ENCODE assay signal across 8 cellular contexts in the genomic region with DNA sequence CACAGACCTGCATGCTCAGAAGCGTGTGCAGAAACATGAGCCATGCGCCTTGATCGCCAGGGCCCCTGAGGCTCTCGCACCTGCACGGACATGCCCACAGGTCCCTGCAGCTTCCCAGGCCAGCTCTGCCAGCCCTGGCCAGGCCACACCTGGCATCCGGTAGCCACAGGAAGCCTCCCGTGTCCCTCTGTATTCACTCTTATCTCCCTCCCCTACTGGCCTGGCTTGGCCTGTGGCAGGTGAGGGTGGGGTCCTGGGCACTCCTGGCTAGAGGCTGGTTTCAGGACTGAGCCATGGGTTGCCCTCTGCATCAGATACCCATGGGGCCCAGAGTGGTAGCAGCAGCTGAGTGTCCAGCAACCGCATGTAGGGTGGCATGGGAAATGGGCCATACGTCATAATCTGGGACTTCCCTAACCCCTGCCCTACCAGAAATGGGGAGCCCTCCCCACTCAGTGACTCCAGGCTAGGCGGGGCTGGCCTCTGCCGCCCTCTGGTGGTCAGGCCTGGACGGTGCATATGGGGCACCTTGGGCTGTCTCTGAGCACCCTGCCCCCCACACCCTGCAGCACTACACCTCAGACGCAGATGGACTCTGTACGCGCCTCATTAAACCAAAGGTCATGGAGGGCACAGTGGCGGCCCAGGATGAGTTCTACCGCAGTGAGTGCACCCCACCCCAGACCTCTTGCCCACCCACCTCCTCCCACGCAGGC. TPM values are rescaled to one million over a fixed set of nuclear protein-coding genes. Genes with fewer than 3 reads are reported as not detected.
DNase-seq lines count a peak whose midpoint lies in the region; ATAC-seq and TF ChIP-seq lines count a peak whose summit lies in the region.

No MANE protein-coding gene starts in this region.

- TF ChIP-seq RAD21 in liver (IDR thresholded peaks at IDR 0.05): peak; percentile 97 to 99

- no peaks in the 10 kb centered on the region for H3K9me3 Mint-ChIP-seq in activated CD4-positive, alpha-beta T cell treated with anti-CD3 and anti-CD28 coated beads, Interleukin-2, amount 10 ng/mL, durations not matched to agents 24 days and 14 days

- H3K36me3 Mint-ChIP-seq in activated CD4-positive, alpha-beta T cell treated with anti-CD3 and anti-CD28 coated beads, Interleukin-2, amount 10 ng/mL, durations not matched to agents 24 days and 14 days (ENCODE audit: low read depth): peaks cover 59% of the 10 kb centered on the region

- H3K27me3 Mint-ChIP-seq in activated CD4-positive, alpha-beta T cell treated with anti-CD3 and anti-CD28 coated beads, Interleukin-2, amount 10 ng/mL, durations not matched to agents 24 days and 14 days: no peaks in the 10 kb centered on the region

- H3K27me3 ChIP-seq in colonic mucosa: no peaks in the 10 kb centered on the region
- H3K27me3 ChIP-seq in liver (ENCODE audit: control insufficient read depth in 4 of 4, insufficient read depth in 4 of 4, low read length in 3 of 4): no peaks in the 10 kb centered on the region

- peak; percentile 98 for TF ChIP-seq CTCF in GM12874 (IDR thresholded peaks at IDR 0.05; ENCODE audit: insufficient read depth, low read depth, low read length)
- peak; percentile 98 for TF ChIP-seq CTCF in colonic mucosa (IDR thresholded peaks at IDR 0.05)
- peak; percentile 98 for TF ChIP-seq CTCF in liver (IDR thresholded peaks at IDR 0.05; ENCODE audit: low read depth, low read length, missing input control)

- DNase-seq in NCI-H2227 (lab: John Stamatoyannopoulos, UW; ENCODE audit: unreplicated experiment): peak; percentile 51
- DNase-seq in activated CD4-positive, alpha-beta T cell treated with anti-CD3 and anti-CD28 coated beads, Interleukin-2, amount 10 ng/mL, durations not matched to agents 24 days and 14 days: peak; percentile 96
- peak; percentile 89 for DNase-seq in colonic mucosa
- DNase-seq in stimulated activated CD8-positive, alpha-beta memory T cell treated with anti-CD3 and anti-CD28 coated beads, Interleukin-15, amount 100 ng/mL, for 1 hour (ENCODE audit: low read depth): peak; percentile 69

- intact Hi-C loops in activated CD4-positive, alpha-beta T cell treated with anti-CD3 and anti-CD28 coated beads, Interleukin-2, amount 10 ng/mL, durations not matched to agents 24 days and 14 days (cut with micrococcal nuclease): loop anchor here (1.0 kb wide), 3 partner anchors 12 to 29 kb away; no protein-coding TSS in a partner anchor
- intact Hi-C loops in colonic mucosa (cut with DNase I): loop anchor here (1.0 kb wide), 1 partner anchor 29 kb away; no protein-coding TSS in a partner anchor

- H3K4me1 ChIP-seq in colonic mucosa (peaks cover 5% of the 10 kb centered on the region), liver (ENCODE audit: control insufficient read depth in 4 of 4, insufficient read depth in 4 of 4, low read length in 3 of 4) (peaks cover 23 to 56% (median 48%) of the 10 kb centered on the region in 4 donors)

- H3K27ac Mint-ChIP-seq in activated CD4-positive, alpha-beta T cell treated with anti-CD3 and anti-CD28 coated beads, Interleukin-2, amount 10 ng/mL, durations not matched to agents 24 days and 14 days: peak overlapping the region; percentile 89

- H3K9me3 ChIP-seq in colonic mucosa (no peaks in the 10 kb centered on the region), liver (ENCODE audit: control insufficient read depth in 4 of 4, low read length in 3 of 4) (no peaks in the 10 kb centered on the region)

- ATAC-seq in HG02623 (IDR thresholded peaks at IDR 0.05; ENCODE audit: unreplicated experiment): peak; percentile 69
- ATAC-seq in HG03139 (IDR thresholded peaks at IDR 0.05; ENCODE audit: unreplicated experiment): no peak

- H3K4me1 Mint-ChIP-seq in activated CD4-positive, alpha-beta T cell treated with anti-CD3 and anti-CD28 coated beads, Interleukin-2, amount 10 ng/mL, durations not matched to agents 24 days and 14 days: peaks cover 37% of the 10 kb centered on the region

- H3K4me3 ChIP-seq in colonic mucosa (no peak overlapping the region), liver (ENCODE audit: low read depth in 1 of 3, low read length in 3 of 3) (no peak overlapping the region)

- H3K36me3 ChIP-seq in colonic mucosa: peaks cover 25% of the 10 kb centered on the region
- peaks cover 8 to 39% (median 27%) of the 10 kb centered on the region in 4 donors for H3K36me3 ChIP-seq in liver (ENCODE audit: control insufficient read depth in 4 of 4, insufficient read depth in 3 of 4, low read depth in 1 of 4, low read length in 3 of 4)

- 25% methylated on average over 18 of the region's 18 CpGs for WGBS in liver

- peak overlapping the region; percentile 56 for H3K27ac ChIP-seq in colonic mucosa
- peak overlapping the region; percentile 76 to 77 for H3K27ac ChIP-seq in liver (ENCODE audit: low read depth in 1 of 2, low read length in 2 of 2)

- peak overlapping the region; percentile 43 to 48 for H3K9ac ChIP-seq in colonic mucosa (ENCODE audit: low read depth in 2 of 2, low read length in 2 of 2)
- H3K9ac ChIP-seq in liver (ENCODE audit: low read depth in 1 of 2, low read length in 2 of 2): peak overlapping the region in 1 of 2 donors; percentile 10

- peak overlapping the region; percentile 58 for H3K4me3 Mint-ChIP-seq in activated CD4-positive, alpha-beta T cell treated with anti-CD3 and anti-CD28 coated beads, Interleukin-2, amount 10 ng/mL, durations not matched to agents 24 days and 14 days

TF ChIP-seq in liver, 16 proteins besides CTCF, POLR2A, EP300 and RAD21 (continues in another document):
- TF ChIP-seq, protein P1, sequence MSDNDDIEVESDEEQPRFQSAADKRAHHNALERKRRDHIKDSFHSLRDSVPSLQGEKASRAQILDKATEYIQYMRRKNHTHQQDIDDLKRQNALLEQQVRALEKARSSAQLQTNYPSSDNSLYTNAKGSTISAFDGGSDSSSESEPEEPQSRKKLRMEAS (IDR thresholded peaks at IDR 0.05): peak; percentile 7
- TF ChIP-seq GABPA (IDR thresholded peaks at IDR 0.05 in 1 of 2, conservative IDR thresholded peaks at IDR 0.05 in 1 of 2): no peak
- TF ChIP-seq, protein P2, sequence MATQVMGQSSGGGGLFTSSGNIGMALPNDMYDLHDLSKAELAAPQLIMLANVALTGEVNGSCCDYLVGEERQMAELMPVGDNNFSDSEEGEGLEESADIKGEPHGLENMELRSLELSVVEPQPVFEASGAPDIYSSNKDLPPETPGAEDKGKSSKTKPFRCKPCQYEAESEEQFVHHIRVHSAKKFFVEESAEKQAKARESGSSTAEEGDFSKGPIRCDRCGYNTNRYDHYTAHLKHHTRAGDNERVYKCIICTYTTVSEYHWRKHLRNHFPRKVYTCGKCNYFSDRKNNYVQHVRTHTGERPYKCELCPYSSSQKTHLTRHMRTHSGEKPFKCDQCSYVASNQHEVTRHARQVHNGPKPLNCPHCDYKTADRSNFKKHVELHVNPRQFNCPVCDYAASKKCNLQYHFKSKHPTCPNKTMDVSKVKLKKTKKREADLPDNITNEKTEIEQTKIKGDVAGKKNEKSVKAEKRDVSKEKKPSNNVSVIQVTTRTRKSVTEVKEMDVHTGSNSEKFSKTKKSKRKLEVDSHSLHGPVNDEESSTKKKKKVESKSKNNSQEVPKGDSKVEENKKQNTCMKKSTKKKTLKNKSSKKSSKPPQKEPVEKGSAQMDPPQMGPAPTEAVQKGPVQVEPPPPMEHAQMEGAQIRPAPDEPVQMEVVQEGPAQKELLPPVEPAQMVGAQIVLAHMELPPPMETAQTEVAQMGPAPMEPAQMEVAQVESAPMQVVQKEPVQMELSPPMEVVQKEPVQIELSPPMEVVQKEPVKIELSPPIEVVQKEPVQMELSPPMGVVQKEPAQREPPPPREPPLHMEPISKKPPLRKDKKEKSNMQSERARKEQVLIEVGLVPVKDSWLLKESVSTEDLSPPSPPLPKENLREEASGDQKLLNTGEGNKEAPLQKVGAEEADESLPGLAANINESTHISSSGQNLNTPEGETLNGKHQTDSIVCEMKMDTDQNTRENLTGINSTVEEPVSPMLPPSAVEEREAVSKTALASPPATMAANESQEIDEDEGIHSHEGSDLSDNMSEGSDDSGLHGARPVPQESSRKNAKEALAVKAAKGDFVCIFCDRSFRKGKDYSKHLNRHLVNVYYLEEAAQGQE (IDR thresholded peaks at IDR 0.05): no peak
- TF ChIP-seq RXRA (IDR thresholded peaks at IDR 0.05): peak; percentile 61 to 77
- TF ChIP-seq, protein P3, sequence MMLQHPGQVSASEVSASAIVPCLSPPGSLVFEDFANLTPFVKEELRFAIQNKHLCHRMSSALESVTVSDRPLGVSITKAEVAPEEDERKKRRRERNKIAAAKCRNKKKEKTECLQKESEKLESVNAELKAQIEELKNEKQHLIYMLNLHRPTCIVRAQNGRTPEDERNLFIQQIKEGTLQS (IDR thresholded peaks at IDR 0.05): no peak
- no peak for TF ChIP-seq TAF1 (conservative IDR thresholded peaks at IDR 0.05)
- no peak for TF ChIP-seq FOXA2 (IDR thresholded peaks at IDR 0.05)
- peak; percentile 19 to 63 for TF ChIP-seq HNF4A (conservative IDR thresholded peaks at IDR 0.05)
- no peak for TF ChIP-seq EGR1 (IDR thresholded peaks at IDR 0.05; ENCODE audit: low read depth in 2 of 2)
- TF ChIP-seq HNF4G (IDR thresholded peaks at IDR 0.05): no peak
- TF ChIP-seq SP1 (IDR thresholded peaks at IDR 0.05): peak; percentile 43

RNA-seq across cellular contexts. Expression of a gene that starts 12.6 kb away (rescaled TPM):
- 0.33 and 0.36 TPM in 2 replicates for total RNA-seq in activated CD4-positive, alpha-beta T cell treated with anti-CD3 and anti-CD28 coated beads, Interleukin-2, amount 10 ng/mL, durations not matched to agents 24 days and 14 days
- total RNA-seq in colonic mucosa (not detected), liver (under 1 TPM in 1 of 2 donors, not detected in 1; 0.08 TPM)
- not detected for polyA plus RNA-seq in liver

RNA-seq across cellular contexts. Expression of a gene that starts 18.1 kb away (rescaled TPM):
- total RNA-seq in activated CD4-positive, alpha-beta T cell treated with anti-CD3 and anti-CD28 coated beads, Interleukin-2, amount 10 ng/mL, durations not matched to agents 24 days and 14 days: 332 and 340 TPM in 2 replicates
- total RNA-seq in colonic mucosa (100 to 1,000 TPM in 1 of 2 donors, 10 to 100 TPM in 1; 64.3 to 126 TPM), liver (10 to 100 TPM; 19.0 to 41.7 TPM)
- 10 to 100 TPM in 1 of 2 donors, 1 to 10 TPM in 1; 6.9 to 29.3 TPM for polyA plus RNA-seq in liver

RNA-seq across cellular contexts. Expression of a gene that starts 26.4 kb away (rescaled TPM):
- total RNA-seq in activated CD4-positive, alpha-beta T cell treated with anti-CD3 and anti-CD28 coated beads, Interleukin-2, amount 10 ng/mL, durations not matched to agents 24 days and 14 days: 0.09 TPM in 2 replicates
- not detected for total RNA-seq in colonic mucosa
- not detected for total RNA-seq in liver
- polyA plus RNA-seq in liver: not detected

RNA-seq across cellular contexts. Expression of a gene that starts 43.0 kb away (rescaled TPM):
- 52.6 and 57.3 TPM in 2 replicates for total RNA-seq in activated CD4-positive, alpha-beta T cell treated with anti-CD3 and anti-CD28 coated beads, Interleukin-2, amount 10 ng/mL, durations not matched to agents 24 days and 14 days
- total RNA-seq in colonic mucosa: 10 to 100 TPM; 45.6 to 50.7 TPM
- 10 to 100 TPM; 15.4 to 35.5 TPM for total RNA-seq in liver
- 10 to 100 TPM; 13.1 to 27.5 TPM for polyA plus RNA-seq in liver

RNA-seq across cellular contexts. Expression of a gene that starts 51.4 kb away (rescaled TPM):
- total RNA-seq in activated CD4-positive, alpha-beta T cell treated with anti-CD3 and anti-CD28 coated beads, Interleukin-2, amount 10 ng/mL, durations not matched to agents 24 days and 14 days: not detected in 2 replicates
- total RNA-seq in colonic mucosa: not detected
- 10 to 100 TPM in 1 of 2 donors, not detected in 1; 32.5 TPM for total RNA-seq in liver
- 10 to 100 TPM; 21.8 to 31.7 TPM for polyA plus RNA-seq in liver
